In genomic region chr15:78811825-78812183, GRCh38 we compare ENCODE assay signal across 7 cellular contexts. TPM values are rescaled to one million over a fixed set of nuclear protein-coding genes. Genes with fewer than 3 reads are reported as not detected.
A peak's percentile ranks its signal among the peaks of the same experiment; 100 is the strongest.
DNase-seq lines count a peak whose midpoint lies in the region; ATAC-seq and TF ChIP-seq lines count a peak whose summit lies in the region.

No MANE protein-coding gene starts in this region.

- peak overlapping the region; percentile 72 for H3K9ac ChIP-seq in GM23248
- H3K9ac ChIP-seq in SK-N-MC (ENCODE audit: insufficient read length) = no peak overlapping the region

- in situ Hi-C loops in GM23248 (cut with MboI) = no loop called here

- H3K36me3 Mint-ChIP-seq in stimulated activated memory B cell treated with anti-CD40 and anti-IgM and Interleukin-4, amounts not matched to agents 10 μg/mL and 1 μg/mL and 100 μg/mL, for 72 hours = no peaks in the 10 kb centered on the region

- peak overlapping the region; percentile 89 for H3K4me3 Mint-ChIP-seq in stimulated activated memory B cell treated with anti-CD40 and anti-IgM and Interleukin-4, amounts not matched to agents 10 μg/mL and 1 μg/mL and 100 μg/mL, for 72 hours

- intact Hi-C loops in heart left ventricle (cut with DNase I) = loop anchor here in 8 of 10 donors (2.0 to 10.0 kb wide), 8 partner anchors 47 to 60 kb away; partner anchors contain the start of gene MORF4L1 (in 3 of the 8)

- no peaks in the 10 kb centered on the region for H3F3A ChIP-seq in GM23248 (ENCODE audit: insufficient read depth)

- H3K36me3 ChIP-seq in GM23248 (ENCODE audit: low read depth) = no peaks in the 10 kb centered on the region
- H3K36me3 ChIP-seq in SK-N-MC (ENCODE audit: insufficient read depth, low read length) = no peaks in the 10 kb centered on the region
- no peaks in the 10 kb centered on the region for H3K36me3 ChIP-seq in heart left ventricle

- ATAC-seq in heart left ventricle (peak in 3 of 4 donors; percentile 0 to 10 (median 10)), HG02884 (IDR thresholded peaks at IDR 0.05; ENCODE audit: unreplicated experiment) (no peak), HG03571 (IDR thresholded peaks at IDR 0.05; ENCODE audit: unreplicated experiment) (no peak), HG02852 (IDR thresholded peaks at IDR 0.05; ENCODE audit: unreplicated experiment) (no peak)
- peak; percentile 53 for ATAC-seq in stimulated activated memory B cell treated with anti-CD40 and anti-IgM and Interleukin-4, amounts not matched to agents 10 μg/mL and 1 μg/mL and 100 μg/mL, for 72 hours

- H3K9me3 ChIP-seq in GM23248 (ENCODE audit: low read depth) (no peaks in the 10 kb centered on the region), SK-N-MC (ENCODE audit: low read depth, low read length) (no peaks in the 10 kb centered on the region), heart left ventricle (peaks cover 0 to 10% (median 0%) of the 10 kb centered on the region in 12 donors)

- peaks cover 46% of the 10 kb centered on the region for H3K27me3 Mint-ChIP-seq in stimulated activated memory B cell treated with anti-CD40 and anti-IgM and Interleukin-4, amounts not matched to agents 10 μg/mL and 1 μg/mL and 100 μg/mL, for 72 hours

- TF ChIP-seq CTCF in heart left ventricle (IDR thresholded peaks at IDR 0.05) = peak in 2 of 12 donors; percentile 8 to 25

- no peaks in the 10 kb centered on the region for H3K9me3 Mint-ChIP-seq in stimulated activated memory B cell treated with anti-CD40 and anti-IgM and Interleukin-4, amounts not matched to agents 10 μg/mL and 1 μg/mL and 100 μg/mL, for 72 hours

- peak overlapping the region; percentile 89 for H2AFZ ChIP-seq in GM23248

- peak overlapping the region; percentile 79 for H3K27ac Mint-ChIP-seq in stimulated activated memory B cell treated with anti-CD40 and anti-IgM and Interleukin-4, amounts not matched to agents 10 μg/mL and 1 μg/mL and 100 μg/mL, for 72 hours

- H3K9me2 ChIP-seq in GM23248 (ENCODE audit: insufficient read depth) = no peaks in the 10 kb centered on the region

- no peaks in the 10 kb centered on the region for H4K20me1 ChIP-seq in GM23248 (ENCODE audit: insufficient read depth)

- no peak overlapping the region for H3K27ac ChIP-seq in GM23248
- no peak overlapping the region for H3K27ac ChIP-seq in SK-N-MC
- H3K27ac ChIP-seq in heart left ventricle = peak overlapping the region in 11 of 12 donors; percentile 65 to 91 (median 87)

- H3K4me1 ChIP-seq in GM23248 (ENCODE audit: insufficient read depth) = no peaks in the 10 kb centered on the region
- H3K4me1 ChIP-seq in heart left ventricle = peaks cover 2 to 34% (median 16%) of the 10 kb centered on the region in 12 donors

- DNase-seq in GM23248 (no peak), SK-N-MC (ENCODE audit: low read depth, low spot score) (no peak), heart left ventricle (peak in 3 of 5 donors; percentile 35 to 40 (median 36))

- 23 to 50% methylated on average over 18 to 19 of the region's 24 CpGs for WGBS in GM23248 (ENCODE audit: low coverage in 1 of 2, low lambda C conversion rate in 2 of 2, missing lambda C conversion rate in 2 of 2), 2 experiments
- WGBS in heart left ventricle, 4 donors = 19 to 53% (median 34%) methylated on average over 18 to 24 of the region's 24 CpGs

- H3K27me3 ChIP-seq in GM23248 (replicated peaks; ENCODE audit: insufficient read depth) (no peaks in the 10 kb centered on the region), heart left ventricle (peaks cover 0 to 34% (median 0%) of the 10 kb centered on the region in 9 donors)

- no peaks in the 10 kb centered on the region for H3K79me2 ChIP-seq in GM23248 (ENCODE audit: insufficient read depth)

- no peak for TF ChIP-seq POLR2A in heart left ventricle (IDR thresholded peaks at IDR 0.05)

- H3K4me1 Mint-ChIP-seq in stimulated activated memory B cell treated with anti-CD40 and anti-IgM and Interleukin-4, amounts not matched to agents 10 μg/mL and 1 μg/mL and 100 μg/mL, for 72 hours = peaks cover 23% of the 10 kb centered on the region

- H3K4me3 ChIP-seq in GM23248 = peak overlapping the region; percentile 70
- peak overlapping the region; percentile 80 for H3K4me3 ChIP-seq in SK-N-MC
- peak overlapping the region; percentile 59 to 88 (median 80) for H3K4me3 ChIP-seq in heart left ventricle

- peak overlapping the region; percentile 69 for H3K4me2 ChIP-seq in GM23248 (ENCODE audit: unreplicated experiment)

RNA-seq across cellular contexts. Expression of gene ADAMTS7, which starts 0.5 kb away (rescaled TPM):
- 2.4 and 4.8 TPM in 2 replicates for total RNA-seq in GM23248 (2014; rRNA removed; shearing (Covaris generic))
- 0.70 and 0.89 TPM in 2 replicates for polyA plus RNA-seq in GM23248 (2016; fragmentation: Nextera tagmentation; extraction: Ambion mirVana)
- 10 to 100 TPM in 6 of 9 donors, 1 to 10 TPM in 3; 8.0 to 29.9 (median 13.9) TPM for total RNA-seq in heart left ventricle
- polyA plus RNA-seq in heart left ventricle = 10 to 100 TPM in 1 of 2 donors, 1 to 10 TPM in 1; 5.0 to 18.6 TPM

Comparison
In these comparisons a context has a peak if more than half of its experiments do, and no peak if none do; other contexts are left out.
1. DNase-seq: peak in heart left ventricle (3 of 5); none in GM23248 (single experiment) and SK-N-MC (single experiment).
2. H3K27ac ChIP-seq: peak in heart left ventricle (11 of 12); none in GM23248 (single experiment) and SK-N-MC (single experiment).
3. ATAC-seq: peak in heart left ventricle (3 of 4) and stimulated activated memory B cell treated with anti-CD40 and anti-IgM and Interleukin-4, amounts not matched to agents 10 μg/mL and 1 μg/mL and 100 μg/mL, for 72 hours (single experiment); none in HG02884 (single experiment), HG03571 (single experiment) and HG02852 (single experiment).
4. Peak in every context shown above with its lines, with median percentiles within 50 percentile points of each other: H3K4me3 ChIP-seq.